Comparison of ENCODE assay signal across 26 cellular contexts in the genomic region with DNA sequence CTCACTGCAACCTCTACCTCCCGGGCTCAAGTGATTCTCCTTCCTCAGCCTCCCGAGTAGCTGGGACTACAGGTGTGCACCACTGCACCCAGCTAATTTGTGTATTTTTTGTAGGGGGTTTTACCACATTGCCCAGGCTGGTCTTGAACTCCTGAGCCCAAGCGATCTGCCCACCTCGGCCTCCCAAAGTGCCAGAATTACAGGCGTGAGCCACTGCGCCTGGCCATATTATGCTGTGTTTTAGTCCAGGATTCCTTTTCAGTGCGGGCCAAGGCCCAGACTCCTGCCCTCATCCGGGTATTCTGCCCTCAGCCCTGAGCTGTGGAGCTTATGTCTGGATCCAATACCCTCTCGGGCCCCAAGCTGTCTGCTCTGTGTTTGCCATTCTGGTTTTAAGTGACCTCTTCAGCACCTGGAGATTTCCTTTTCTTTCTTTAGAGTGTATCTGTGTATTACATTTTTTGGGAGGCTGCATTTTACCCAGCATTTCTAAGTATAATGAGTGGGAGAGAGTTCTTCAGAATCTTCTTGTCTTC.
"Had no signal": no experiment of that assay in that cellular context is flagged by ENCODE, and none has a peak within 500 bp of the region (broad histone marks: within the 10 kb centered on the region; RNA-seq: fewer than 3 reads in every experiment).

No MANE protein-coding gene starts in this region.

- H3K4me3 Mint-ChIP-seq: activated CD8-positive, alpha-beta T cell treated with anti-CD3 and anti-CD28 coated beads, Interleukin-2, amount 10 ng/mL, durations not matched to agents 7 days and 5 days; activated naive CD4-positive, alpha-beta T cell treated with anti-CD3 and anti-CD28 coated beads, Interleukin-2, amount 50 U/mL, for 24 hours; dendritic cell treated with granulocyte-macrophage colony-stimulating factor and Interleukin-4, amounts not matched to agents 40 ng/mL and 50 ng/mL, for 4 days; natural killer cell; stimulated activated memory B cell treated with anti-CD40 and anti-IgM and Interleukin-4, amounts not matched to agents 10 μg/mL and 1 μg/mL and 100 μg/mL, for 72 hours had no signal

- H3K27me3 ChIP-seq: body of pancreas, uterus had no signal

- ATAC-seq: activated CD8-positive, alpha-beta T cell treated with anti-CD3 and anti-CD28 coated beads, Interleukin-2, amount 10 ng/mL, durations not matched to agents 7 days and 5 days; body of pancreas; heart right ventricle; natural killer cell; stimulated activated memory B cell treated with anti-CD40 and anti-IgM and Interleukin-4, amounts not matched to agents 10 μg/mL and 1 μg/mL and 100 μg/mL, for 72 hours had no signal

- H3K9me3 Mint-ChIP-seq: activated naive CD4-positive, alpha-beta T cell treated with anti-CD3 and anti-CD28 coated beads, Interleukin-2, amount 50 U/mL, for 24 hours; dendritic cell treated with granulocyte-macrophage colony-stimulating factor and Interleukin-4, amounts not matched to agents 40 ng/mL and 50 ng/mL, for 4 days; natural killer cell; stimulated activated memory B cell treated with anti-CD40 and anti-IgM and Interleukin-4, amounts not matched to agents 10 μg/mL and 1 μg/mL and 100 μg/mL, for 72 hours had no signal

- H3K9me3 ChIP-seq: body of pancreas, left ventricle myocardium inferior, sigmoid colon, transverse colon, uterus had no signal

- H3K4me1 Mint-ChIP-seq: stimulated activated memory B cell treated with anti-CD40 and anti-IgM and Interleukin-4, amounts not matched to agents 10 μg/mL and 1 μg/mL and 100 μg/mL, for 72 hours had no signal

- DNase-seq: activated CD4-positive, alpha-beta T cell treated with anti-CD3 and anti-CD28 coated beads for 1 hour; activated CD4-positive, alpha-beta T cell treated with anti-CD3 and anti-CD28 coated beads, Interleukin-2, amount 50 U/mL, for 1 hour; activated CD8-positive, alpha-beta T cell treated with anti-CD3 and anti-CD28 coated beads, Interleukin-2, amount 10 ng/mL, durations not matched to agents 7 days and 5 days; activated gamma-delta T cell treated with Interleukin-2 at 50 U/mL for 16 hours; anterior cingulate cortex; body of pancreas; effector CD4-positive, alpha-beta T cell; erythroblast; foreskin fibroblast; heart right ventricle; kidney; left ventricle myocardium inferior; mammary epithelial cell; midbrain; natural killer cell; retina; sigmoid colon; stimulated activated CD4-positive, alpha-beta T cell treated with anti-CD3 and anti-CD28 coated beads, Interleukin-15, amount 100 ng/mL, for 24 hours; transverse colon; uterus had no signal

- H3K27ac ChIP-seq: body of pancreas, cardiac muscle cell, heart right ventricle, left ventricle myocardium inferior, sigmoid colon, transverse colon, uterus had no signal

- H3K4me1 ChIP-seq: body of pancreas, heart right ventricle, left ventricle myocardium inferior, sigmoid colon, transverse colon, uterus had no signal

- H3K36me3 Mint-ChIP-seq: natural killer cell had no signal

- H3K36me3 ChIP-seq: cardiac muscle cell, heart right ventricle, left ventricle myocardium inferior, sigmoid colon, transverse colon, uterus had no signal

- H3K27ac Mint-ChIP-seq: activated CD8-positive, alpha-beta T cell treated with anti-CD3 and anti-CD28 coated beads, Interleukin-2, amount 10 ng/mL, durations not matched to agents 7 days and 5 days; activated naive CD4-positive, alpha-beta T cell treated with anti-CD3 and anti-CD28 coated beads, Interleukin-2, amount 50 U/mL, for 24 hours; dendritic cell treated with granulocyte-macrophage colony-stimulating factor and Interleukin-4, amounts not matched to agents 40 ng/mL and 50 ng/mL, for 4 days; natural killer cell; progenitor cell of endocrine pancreas; stimulated activated memory B cell treated with anti-CD40 and anti-IgM and Interleukin-4, amounts not matched to agents 10 μg/mL and 1 μg/mL and 100 μg/mL, for 72 hours had no signal

- H3K4me3 ChIP-seq: body of pancreas, cardiac muscle cell, heart right ventricle, left ventricle myocardium inferior, sigmoid colon, smooth muscle cell, transverse colon, uterus had no signal
